Comparison of ENCODE assay signal across 17 cellular contexts in genomic region chr6:142966294-142966693, GRCh38.
"Had no signal": no experiment of that assay in that cellular context is flagged by ENCODE, and none has a peak within 500 bp of the region (broad histone marks: within the 10 kb centered on the region; RNA-seq: fewer than 3 reads in every experiment).

No MANE protein-coding gene starts in this region.

- ATAC-seq: activated naive CD8-positive, alpha-beta T cell treated with anti-CD3 and anti-CD28 coated beads, Interleukin-2, amount 50 U/mL, for 24 hours; activated T-cell treated with anti-CD3 and anti-CD28 coated beads, Interleukin-2, amount 50 U/mL, for 4 hours; naive thymus-derived CD8-positive, alpha-beta T cell; upper lobe of right lung; WTC11 had no signal

- H3K36me3 Mint-ChIP-seq: neural progenitor cell, WTC11 had no signal

- H3K27me3 Mint-ChIP-seq: activated CD4-positive, alpha-beta T cell treated with anti-CD3 and anti-CD28 coated beads, Interleukin-2, amount 10 ng/mL, durations not matched to agents 24 days and 14 days; activated naive CD8-positive, alpha-beta T cell treated with anti-CD3 and anti-CD28 coated beads, Interleukin-2, amount 50 U/mL, for 24 hours; naive thymus-derived CD8-positive, alpha-beta T cell had no signal

- H3K4me3 Mint-ChIP-seq: activated CD4-positive, alpha-beta T cell treated with anti-CD3 and anti-CD28 coated beads, Interleukin-2, amount 10 ng/mL, durations not matched to agents 24 days and 14 days; activated naive CD4-positive, alpha-beta T cell treated with anti-CD3 and anti-CD28 coated beads for 36 hours; activated naive CD8-positive, alpha-beta T cell treated with anti-CD3 and anti-CD28 coated beads, Interleukin-2, amount 50 U/mL, for 24 hours; activated T-cell treated with anti-CD3 and anti-CD28 coated beads, Interleukin-2, amount 50 U/mL, for 4 hours; naive thymus-derived CD8-positive, alpha-beta T cell; neural progenitor cell; WTC11 had no signal

- DNase-seq: activated CD4-positive, alpha-beta T cell treated with anti-CD3 and anti-CD28 coated beads, Interleukin-2, amount 10 ng/mL, durations not matched to agents 24 days and 14 days; activated effector memory CD4-positive, alpha-beta T cell treated with Interleukin-2 at 50 U/mL for 16 hours; activated naive CD4-positive, alpha-beta T cell treated with anti-CD3 and anti-CD28 coated beads for 36 hours; activated naive CD8-positive, alpha-beta T cell treated with anti-CD3 and anti-CD28 coated beads, Interleukin-2, amount 50 U/mL, for 24 hours; activated T-cell treated with anti-CD3 and anti-CD28 coated beads, Interleukin-2, amount 50 U/mL, for 4 hours; cerebellar nuclear complex; glutamatergic neuron; hippocampal formation; left ventricle myocardium inferior; naive thymus-derived CD8-positive, alpha-beta T cell; stimulated activated CD4-positive, alpha-beta T cell treated with anti-CD3 and anti-CD28 coated beads, Interleukin-2, amount 100 ng/mL, for 48 hours; stimulated activated CD8-positive, alpha-beta memory T cell treated with anti-CD3 and anti-CD28 coated beads, Interleukin-4, amount 100 ng/mL, for 48 hours; stimulated activated naive CD4-positive, alpha-beta T cell; T-helper 9 cell; upper lobe of right lung had no signal

- H3K27ac Mint-ChIP-seq: activated CD4-positive, alpha-beta T cell treated with anti-CD3 and anti-CD28 coated beads, Interleukin-2, amount 10 ng/mL, durations not matched to agents 24 days and 14 days; activated naive CD4-positive, alpha-beta T cell treated with anti-CD3 and anti-CD28 coated beads for 36 hours; activated naive CD8-positive, alpha-beta T cell treated with anti-CD3 and anti-CD28 coated beads, Interleukin-2, amount 50 U/mL, for 24 hours; naive thymus-derived CD8-positive, alpha-beta T cell; neural progenitor cell; WTC11 had no signal

- H3K4me1 Mint-ChIP-seq: activated CD4-positive, alpha-beta T cell treated with anti-CD3 and anti-CD28 coated beads, Interleukin-2, amount 10 ng/mL, durations not matched to agents 24 days and 14 days; activated naive CD8-positive, alpha-beta T cell treated with anti-CD3 and anti-CD28 coated beads, Interleukin-2, amount 50 U/mL, for 24 hours; naive thymus-derived CD8-positive, alpha-beta T cell; neural progenitor cell; WTC11 had no signal

- H3K9me3 Mint-ChIP-seq: activated T-cell treated with anti-CD3 and anti-CD28 coated beads, Interleukin-2, amount 50 U/mL, for 4 hours; neural progenitor cell had no signal
